Comparison of ENCODE assay signal across 13 cellular contexts in the genomic region with DNA sequence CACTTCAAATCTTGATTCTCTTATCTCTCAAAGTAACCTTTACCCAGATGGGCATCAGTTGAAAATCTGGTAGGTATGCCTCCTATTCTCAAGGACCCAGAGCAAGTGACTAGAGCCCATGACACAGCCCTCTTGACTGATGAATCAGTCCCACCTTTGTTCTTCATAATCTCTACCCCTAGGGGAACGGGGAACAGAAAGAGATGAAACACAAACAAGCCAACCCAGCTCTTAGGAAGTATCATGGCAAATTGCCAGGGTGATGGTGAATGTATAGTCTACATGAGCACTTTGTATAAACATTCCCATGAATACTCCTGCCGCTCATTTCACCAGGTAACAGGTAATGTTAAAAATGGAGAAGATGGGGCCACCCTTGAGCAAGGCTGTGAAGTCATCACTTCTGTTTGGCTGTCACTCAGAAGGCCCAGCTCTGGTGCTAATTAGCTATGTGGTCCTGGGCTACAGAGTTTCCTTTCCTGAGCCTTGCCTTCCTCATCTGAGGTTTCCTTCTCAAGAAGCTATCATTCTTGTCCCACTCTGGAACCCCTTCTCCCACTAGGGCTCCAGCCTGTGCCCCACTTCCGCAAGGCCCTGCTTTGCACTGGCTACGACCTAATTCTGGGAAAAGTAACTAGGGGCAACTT.
"Had no signal": no experiment of that assay in that cellular context is flagged by ENCODE, and none has a peak within 500 bp of the region (broad histone marks: within the 10 kb centered on the region; RNA-seq: fewer than 3 reads in every experiment).

No MANE protein-coding gene starts in this region.

- H3K27ac ChIP-seq: esophagus squamous epithelium, left ventricle myocardium inferior had no signal

- H3K9me3 ChIP-seq: esophagus squamous epithelium, left ventricle myocardium inferior had no signal

- DNase-seq: activated effector memory CD4-positive, alpha-beta T cell treated with Interleukin-2 at 50 U/mL for 16 hours; activated T-cell treated with anti-CD3 and anti-CD28 coated beads, Interleukin-2, amount 50 U/mL, for 24 hours; amniotic stem cell; esophagus squamous epithelium; foreskin fibroblast; left ventricle myocardium inferior; mesenchymal stem cell; occipital lobe; stimulated activated CD4-positive, alpha-beta T cell treated with anti-CD3 and anti-CD28 coated beads, Interleukin-4, amount 100 ng/mL, for 1 hour; stimulated activated CD8-positive, alpha-beta memory T cell treated with anti-CD3 and anti-CD28 coated beads, Interleukin-4, amount 100 ng/mL, for 48 hours had no signal

- H3K4me3 ChIP-seq: esophagus squamous epithelium, left ventricle myocardium inferior had no signal

- ATAC-seq: activated CD4-positive, CD25-positive, alpha-beta regulatory T cell treated with anti-CD3 and anti-CD28 coated beads, Interleukin-2, amount 50 U/mL, for 24 hours; activated naive CD4-positive, alpha-beta T cell treated with anti-CD3 and anti-CD28 coated beads, Interleukin-2, amount 50 U/mL, for 72 hours; natural killer cell treated with Interleukin-12 subunit alpha and Interleukin-12 subunit beta and Interleukin-15 and Interleukin-18, amount 100 ng/mL, for 72 hours had no signal

- H3K36me3 ChIP-seq: esophagus squamous epithelium, left ventricle myocardium inferior had no signal
